ENCODE assay signal across 11 cellular contexts in the genomic region with DNA sequence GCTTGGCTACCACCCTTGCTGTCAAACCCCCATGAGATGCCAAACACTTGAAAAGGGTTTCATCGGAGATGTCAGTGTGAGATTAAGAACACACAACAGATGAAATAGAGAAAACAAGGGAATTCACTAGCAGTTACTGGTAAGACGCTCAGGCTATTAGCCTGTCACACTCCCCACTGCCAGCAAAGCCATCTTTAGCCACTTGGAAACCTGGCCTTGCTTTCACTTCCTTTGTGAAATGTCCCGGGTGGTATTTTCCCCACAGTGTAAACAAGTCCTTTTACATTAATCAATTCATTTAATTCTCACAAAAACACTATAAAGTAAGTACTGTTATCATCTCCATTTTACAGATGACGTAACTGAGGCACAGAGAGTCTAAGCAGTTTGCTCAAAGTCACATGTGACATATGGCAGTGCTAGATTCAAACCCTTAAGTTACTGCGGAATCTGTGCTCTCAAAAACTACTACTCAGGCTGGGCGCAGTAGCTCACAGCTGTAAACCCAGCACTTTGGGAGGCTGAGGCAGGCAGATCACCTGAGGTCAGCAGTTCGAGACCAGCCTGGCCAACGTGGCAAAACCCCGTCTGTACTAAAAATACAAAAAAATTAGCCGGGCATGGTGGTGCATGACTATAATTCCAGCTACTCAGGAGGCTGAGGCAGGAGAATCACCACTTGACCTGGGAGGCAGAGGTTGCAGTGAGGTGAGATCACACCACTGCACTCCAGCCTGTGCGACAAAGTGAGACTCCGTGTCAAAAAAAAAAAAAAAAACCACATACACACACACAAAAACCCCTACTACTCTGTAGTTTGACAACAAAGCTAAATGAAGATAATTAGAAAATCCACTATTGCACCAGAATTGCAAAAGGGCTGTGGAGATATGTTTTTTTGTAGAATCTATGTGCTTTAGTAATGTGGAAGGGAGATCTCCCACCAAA. TPM values are rescaled to one million over a fixed set of nuclear protein-coding genes. Genes with fewer than 3 reads are reported as not detected.
DNase-seq lines count a peak whose midpoint lies in the region; ATAC-seq and TF ChIP-seq lines count a peak whose summit lies in the region.
"Had no signal": no experiment of that assay in that cellular context is flagged by ENCODE, and none has a peak within 500 bp of the region (broad histone marks: within the 10 kb centered on the region; RNA-seq: fewer than 3 reads in every experiment).

No MANE protein-coding gene starts in this region.

- H3K4me3 ChIP-seq in CD8-positive, alpha-beta memory T cell (ENCODE audit: low read length): peak overlapping the region; percentile 42
- H3K4me3 ChIP-seq in OCI-LY7 (ENCODE audit: low read depth, low read length, poor library complexity, severe bottlenecking): peak overlapping the region; percentile 24
- H3K4me3 ChIP-seq: testis had no signal

- DNase-seq in CD8-positive, alpha-beta memory T cell: peak in 2 of 5 donors; percentile 10 to 14
- peak; percentile 53 for DNase-seq in OCI-LY7 (ENCODE audit: low spot score)
- no peak for DNase-seq in endothelial cell (ENCODE audit: low spot score)
- DNase-seq in DMS79 treated with DMSO at 0.1 percent for 48 hours (lab: John Stamatoyannopoulos, UW): no peak
- DNase-seq in NCI-H1694 (lab: John Stamatoyannopoulos, UW): no peak
- DNase-seq in activated CD4-positive, CD25-positive, alpha-beta regulatory T cell treated with anti-CD3 and anti-CD28 coated beads, Interleukin-2, amount 50 U/mL, for 72 hours: no peak
- DNase-seq in GM19238 (ENCODE audit: insufficient read length, low spot score): no peak
- DNase-seq: cerebellar nuclear complex, testis had no signal

- no peak overlapping the region for H3K27ac ChIP-seq in CD8-positive, alpha-beta memory T cell (ENCODE audit: low read depth, low read length)
- H3K27ac ChIP-seq in OCI-LY7 (ENCODE audit: low read depth, low read length, poor library complexity, severe bottlenecking): peak overlapping the region; percentile 40
- H3K27ac ChIP-seq: testis had no signal

- TF ChIP-seq CTCF in OCI-LY7 (conservative IDR thresholded peaks at IDR 0.05; ENCODE audit: low read length) (no peak), endothelial cell (IDR thresholded peaks at IDR 0.05; ENCODE audit: unreplicated experiment) (no peak)

- POLR2A ChIA-PET in CD8-positive, alpha-beta memory T cell (lab: Charles Lee): no interaction called here
- POLR2A ChIA-PET in OCI-LY7 (lab: Charles Lee): interaction anchor here (1.0 to 1.2 kb wide), 3 partner anchors 10 to 24 kb away, joined by 3 to 6 read pairs (median 5); no protein-coding TSS in a partner anchor

- peak overlapping the region; percentile 82 to 97 (median 86) for H3K27ac Mint-ChIP-seq in CD8-positive, alpha-beta memory T cell
- H3K27ac Mint-ChIP-seq in endothelial cell (ENCODE audit: unreplicated experiment): peak overlapping the region; percentile 77

- no TSS peak for BruUV-seq in OCI-LY7 (replicated peaks; lab: Mats Ljungman, UMichigan)

- H3K27me3 Mint-ChIP-seq in CD8-positive, alpha-beta memory T cell: no peaks in the 10 kb centered on the region
- H3K27me3 Mint-ChIP-seq in endothelial cell (ENCODE audit: unreplicated experiment): peaks cover 3% of the 10 kb centered on the region

- H3K4me1 ChIP-seq in CD8-positive, alpha-beta memory T cell (ENCODE audit: insufficient read depth, low read length): peaks cover 54% of the 10 kb centered on the region
- peaks cover 50% of the 10 kb centered on the region for H3K4me1 ChIP-seq in OCI-LY7 (ENCODE audit: insufficient read depth, low read length, poor library complexity, severe bottlenecking)
- H3K4me1 ChIP-seq: testis had no signal

- peak; percentile 47 for ATAC-seq in GM18868 (IDR thresholded peaks at IDR 0.05; ENCODE audit: unreplicated experiment)
- ATAC-seq: HCT116 had no signal

- peak overlapping the region; percentile 22 to 87 (median 75) for H3K4me3 Mint-ChIP-seq in CD8-positive, alpha-beta memory T cell
- peak overlapping the region; percentile 37 for H3K4me3 Mint-ChIP-seq in endothelial cell (ENCODE audit: unreplicated experiment)

- no peaks in the 10 kb centered on the region for H3K9me3 ChIP-seq in CD8-positive, alpha-beta memory T cell (ENCODE audit: low read length)
- peaks cover 8% of the 10 kb centered on the region; the same call in 1 of the 2 replicates for H3K9me3 ChIP-seq in OCI-LY7 (ENCODE audit: low read length)
- H3K9me3 ChIP-seq: testis had no signal

- H2AFZ ChIP-seq in OCI-LY7 (ENCODE audit: low read length): peak overlapping the region; percentile 96

- H3K79me2 ChIP-seq in OCI-LY7 (ENCODE audit: insufficient read depth, low read depth, low read length): no peaks in the 10 kb centered on the region

- intact Hi-C loops in OCI-LY7 (cut with micrococcal nuclease; ENCODE audit: unreplicated experiment): no loop called here

- no peaks in the 10 kb centered on the region for H3K9me2 ChIP-seq in OCI-LY7 (ENCODE audit: insufficient read depth, low read length)

- peak overlapping the region; percentile 62 for H3K4me2 ChIP-seq in OCI-LY7 (ENCODE audit: low read length)

- no peaks in the 10 kb centered on the region for H3K36me3 Mint-ChIP-seq in CD8-positive, alpha-beta memory T cell
- H3K36me3 Mint-ChIP-seq in endothelial cell (ENCODE audit: low read depth, unreplicated experiment): peaks cover 5% of the 10 kb centered on the region

- H3K4me1 Mint-ChIP-seq in CD8-positive, alpha-beta memory T cell: peaks cover 52 to 59% (median 57%) of the 10 kb centered on the region in 3 donors
- peaks cover 29% of the 10 kb centered on the region for H3K4me1 Mint-ChIP-seq in endothelial cell (ENCODE audit: unreplicated experiment)

- no peaks in the 10 kb centered on the region for H3K9me3 Mint-ChIP-seq in CD8-positive, alpha-beta memory T cell
- H3K9me3 Mint-ChIP-seq in endothelial cell (ENCODE audit: unreplicated experiment): no peaks in the 10 kb centered on the region

- H3K36me3 ChIP-seq in CD8-positive, alpha-beta memory T cell (ENCODE audit: insufficient read depth, low read length): no peaks in the 10 kb centered on the region
- H3K36me3 ChIP-seq in OCI-LY7 (ENCODE audit: insufficient read depth, low read length): no peaks in the 10 kb centered on the region

- no peaks in the 10 kb centered on the region for H4K20me1 ChIP-seq in OCI-LY7 (ENCODE audit: insufficient read depth, low read length)

- H3K27me3 ChIP-seq in CD8-positive, alpha-beta memory T cell (ENCODE audit: insufficient read depth, low read length, poor library complexity, severe bottlenecking): no peaks in the 10 kb centered on the region
- H3K27me3 ChIP-seq: testis had no signal

- CTCF ChIA-PET in CD8-positive, alpha-beta memory T cell (lab: Charles Lee): interaction anchor here (1.0 to 1.6 kb wide), 3 partner anchors 24 to 40 kb away, joined by 3 read pairs; no protein-coding TSS in a partner anchor
- CTCF ChIA-PET in OCI-LY7 (lab: Charles Lee; ENCODE audit: unreplicated experiment): no interaction called here

RNA-seq across cellular contexts. Expression of gene KHDRBS1, which starts 32.6 kb away (rescaled TPM):
- 100 to 1,000 TPM; 210 TPM for total RNA-seq in CD8-positive, alpha-beta memory T cell
- polyA plus RNA-seq in CD8-positive, alpha-beta memory T cell: 117 TPM
- total RNA-seq in OCI-LY7 (2014; rRNA removed; shearing (Covaris generic)): 87.7 and 94.7 TPM in 2 replicates
- total RNA-seq in OCI-LY7 (2022) (200 and 220 TPM in 2 replicates), endothelial cell (ENCODE audit: unreplicated experiment) (203 TPM)

RNA-seq across cellular contexts. Expression of gene PTP4A2, which starts 42.9 kb away (rescaled TPM):
- total RNA-seq in CD8-positive, alpha-beta memory T cell: 100 to 1,000 TPM; 339 to 368 TPM
- polyA plus RNA-seq in CD8-positive, alpha-beta memory T cell: 598 TPM
- 208 and 211 TPM in 2 replicates for total RNA-seq in OCI-LY7 (2014; rRNA removed; shearing (Covaris generic))
- total RNA-seq in OCI-LY7 (2022) (186 and 196 TPM in 2 replicates), endothelial cell (ENCODE audit: unreplicated experiment) (162 TPM)
